ENCODE assay signal across 18 cellular contexts in the genomic region with DNA sequence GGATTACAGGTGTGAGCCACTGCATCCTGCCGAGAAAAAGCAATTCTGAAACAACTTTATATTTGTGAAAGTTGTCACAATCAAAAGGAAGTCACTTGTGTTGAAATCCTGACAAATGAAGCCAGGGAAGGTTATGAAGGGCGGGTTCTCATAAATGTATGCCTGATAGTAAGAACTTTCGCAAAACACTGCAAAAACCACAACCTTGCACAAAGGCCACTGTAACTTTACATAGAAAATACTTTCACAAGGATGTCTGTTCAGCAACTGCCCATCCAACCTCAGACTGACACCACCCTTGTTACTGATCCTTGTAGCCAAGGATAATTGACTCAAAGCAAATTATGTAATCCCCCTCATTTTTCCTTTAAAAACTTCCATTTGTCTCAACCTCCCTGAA.
"Had no signal": no experiment of that assay in that cellular context is flagged by ENCODE, and none has a peak within 500 bp of the region (broad histone marks: within the 10 kb centered on the region; RNA-seq: fewer than 3 reads in every experiment).

No MANE protein-coding gene starts in this region.

- H3K9me3 ChIP-seq: left lung, tibial nerve, vagina had no signal

- H3K27me3 ChIP-seq: brain microvascular endothelial cell, heart right ventricle, left lung, vagina had no signal

- H3K27ac ChIP-seq: brain microvascular endothelial cell, coronary artery, heart right ventricle, left lung, tibial nerve, vagina had no signal

- H3K4me3 ChIP-seq: coronary artery, heart right ventricle, left lung, tibial nerve, vagina had no signal

- DNase-seq: activated CD4-positive, alpha-beta T cell treated with anti-CD3 and anti-CD28 coated beads, Interleukin-2, amount 10 ng/mL, durations not matched to agents 7 days and 5 days; activated CD8-positive, alpha-beta T cell treated with anti-CD3 and anti-CD28 coated beads, Interleukin-2, amount 10 ng/mL, durations not matched to agents 7 days and 5 days; activated naive CD4-positive, alpha-beta T cell treated with anti-CD3 and anti-CD28 coated beads for 36 hours; activated T-cell treated with anti-CD3 and anti-CD28 coated beads, Interleukin-2, amount 50 U/mL, for 24 hours; aorta; brain microvascular endothelial cell; heart right ventricle; left lung; midbrain; nucleus accumbens; stimulated activated CD4-positive, alpha-beta T cell treated with anti-CD3 and anti-CD28 coated beads, Interleukin-2, amount 100 ng/mL, for 24 hours; stimulated activated naive CD8-positive, alpha-beta T cell treated with anti-CD3 and anti-CD28 coated beads, Interleukin-15, Interleukin-2, amounts not matched to agents 100 U/mL and 50 U/mL, for 24 hours; substantia nigra; T1000 had no signal

- H3K36me3 ChIP-seq: brain microvascular endothelial cell, heart right ventricle, left lung, tibial nerve, vagina had no signal

- ATAC-seq: activated CD4-positive, CD25-positive, alpha-beta regulatory T cell treated with anti-CD3 and anti-CD28 coated beads, Interleukin-2, amount 50 U/mL, for 24 hours; activated CD8-positive, alpha-beta T cell treated with anti-CD3 and anti-CD28 coated beads, Interleukin-2, amount 10 ng/mL, durations not matched to agents 7 days and 5 days; heart right ventricle; left lung; stimulated activated naive CD8-positive, alpha-beta T cell treated with anti-CD3 and anti-CD28 coated beads, Interleukin-15, Interleukin-2, amounts not matched to agents 100 U/mL and 50 U/mL, for 24 hours had no signal

- H3K4me1 ChIP-seq: left lung, tibial nerve, vagina had no signal
